ENCODE assay signal across 8 cellular contexts in genomic region chr16:84277244-84277823, GRCh38. TPM values are rescaled to one million over a fixed set of nuclear protein-coding genes. Genes with fewer than 3 reads are reported as not detected.
A peak's percentile ranks its signal among the peaks of the same experiment; 100 is the strongest.
DNase-seq lines count a peak whose midpoint lies in the region; ATAC-seq and TF ChIP-seq lines count a peak whose summit lies in the region.

No MANE protein-coding gene starts in this region.

- H3K9me3 Mint-ChIP-seq in activated CD4-positive, alpha-beta T cell treated with anti-CD3 and anti-CD28 coated beads, Interleukin-2, amount 10 ng/mL, durations not matched to agents 24 days and 14 days, result no peaks in the 10 kb centered on the region

- intact Hi-C loops in activated CD4-positive, alpha-beta T cell treated with anti-CD3 and anti-CD28 coated beads, Interleukin-2, amount 10 ng/mL, durations not matched to agents 24 days and 14 days (cut with micrococcal nuclease), result loop anchor here (1.0 to 2.0 kb wide), 3 partner anchors 207 to 345 kb away; partner anchors contain the start of gene MEAK7
- intact Hi-C loops in lower lobe of right lung (cut with DNase I), result loop anchor here (5.0 kb wide), 1 partner anchor 200 kb away; no protein-coding TSS in a partner anchor

- no peaks in the 10 kb centered on the region for H3K9me3 ChIP-seq in lower lobe of right lung

- H3K4me1 Mint-ChIP-seq in activated CD4-positive, alpha-beta T cell treated with anti-CD3 and anti-CD28 coated beads, Interleukin-2, amount 10 ng/mL, durations not matched to agents 24 days and 14 days, result no peaks in the 10 kb centered on the region

- no peak overlapping the region for H3K27ac Mint-ChIP-seq in activated CD4-positive, alpha-beta T cell treated with anti-CD3 and anti-CD28 coated beads, Interleukin-2, amount 10 ng/mL, durations not matched to agents 24 days and 14 days

- TF ChIP-seq CTCF in choroid plexus epithelial cell (conservative IDR thresholded peaks at IDR 0.05; ENCODE audit: low read depth, low read length), result peak; percentile 90
- TF ChIP-seq CTCF in lower lobe of right lung (IDR thresholded peaks at IDR 0.05), result peak; percentile 89

- H3K4me3 ChIP-seq in choroid plexus epithelial cell (ENCODE audit: low read depth, low read length), result no peak overlapping the region
- H3K4me3 ChIP-seq in lower lobe of right lung, result no peak overlapping the region

- peaks cover 4% of the 10 kb centered on the region for H3K27me3 Mint-ChIP-seq in activated CD4-positive, alpha-beta T cell treated with anti-CD3 and anti-CD28 coated beads, Interleukin-2, amount 10 ng/mL, durations not matched to agents 24 days and 14 days

- no peak overlapping the region for H3K4me3 Mint-ChIP-seq in activated CD4-positive, alpha-beta T cell treated with anti-CD3 and anti-CD28 coated beads, Interleukin-2, amount 10 ng/mL, durations not matched to agents 24 days and 14 days

- no peaks in the 10 kb centered on the region for H3K27me3 ChIP-seq in lower lobe of right lung (ENCODE audit: low read depth)

- DNase-seq in NCI-H510A treated with DMSO at 0.1 percent for 48 hours (lab: John Stamatoyannopoulos, UW) (peak; percentile 63), NCI-H510A (lab: John Stamatoyannopoulos, UW) (no peak), NCI-H1694 (lab: John Stamatoyannopoulos, UW) (peak; percentile 54), choroid plexus epithelial cell (ENCODE audit: low read depth) (peak; percentile 63), lower lobe of right lung (peak; percentile 82)
- DNase-seq in activated CD4-positive, alpha-beta T cell treated with anti-CD3 and anti-CD28 coated beads, Interleukin-2, amount 10 ng/mL, durations not matched to agents 24 days and 14 days, result peak; percentile 92
- peak; percentile 49 for DNase-seq in stimulated activated CD8-positive, alpha-beta memory T cell treated with anti-CD3 and anti-CD28 coated beads, Interleukin-15, amount 100 ng/mL, for 1 hour (ENCODE audit: low read depth)

- no peaks in the 10 kb centered on the region for H3K36me3 ChIP-seq in lower lobe of right lung

- no peak overlapping the region for H3K27ac ChIP-seq in lower lobe of right lung

- H3K36me3 Mint-ChIP-seq in activated CD4-positive, alpha-beta T cell treated with anti-CD3 and anti-CD28 coated beads, Interleukin-2, amount 10 ng/mL, durations not matched to agents 24 days and 14 days (ENCODE audit: low read depth), result no peaks in the 10 kb centered on the region

- H3K4me1 ChIP-seq in lower lobe of right lung, result no peaks in the 10 kb centered on the region

- ATAC-seq in lower lobe of right lung (peak; percentile 80 to 85), GM19395 (IDR thresholded peaks at IDR 0.05; ENCODE audit: unreplicated experiment) (no peak)

RNA-seq across cellular contexts. Expression of gene WFDC1, which starts 17.3 kb away (rescaled TPM):
- not detected in 2 replicates for total RNA-seq in activated CD4-positive, alpha-beta T cell treated with anti-CD3 and anti-CD28 coated beads, Interleukin-2, amount 10 ng/mL, durations not matched to agents 24 days and 14 days
- total RNA-seq in lower lobe of right lung, result 18.0 TPM

RNA-seq across cellular contexts. Expression of gene KCNG4, which starts 37.5 kb away (rescaled TPM):
- total RNA-seq in activated CD4-positive, alpha-beta T cell treated with anti-CD3 and anti-CD28 coated beads, Interleukin-2, amount 10 ng/mL, durations not matched to agents 24 days and 14 days, result not detected in 2 replicates
- not detected for total RNA-seq in lower lobe of right lung

Comparison
In these comparisons a context has a peak if more than half of its experiments do, and no peak if none do; other contexts are left out.
1. RNA of gene WFDC1, which starts 17.3 kb away (total RNA-seq): 18.0 TPM in lower lobe of right lung (single experiment); not detected in activated CD4-positive, alpha-beta T cell treated with anti-CD3 and anti-CD28 coated beads, Interleukin-2, amount 10 ng/mL, durations not matched to agents 24 days and 14 days; every median in the first group is over 10 times any median in the second.